In the genomic region with DNA sequence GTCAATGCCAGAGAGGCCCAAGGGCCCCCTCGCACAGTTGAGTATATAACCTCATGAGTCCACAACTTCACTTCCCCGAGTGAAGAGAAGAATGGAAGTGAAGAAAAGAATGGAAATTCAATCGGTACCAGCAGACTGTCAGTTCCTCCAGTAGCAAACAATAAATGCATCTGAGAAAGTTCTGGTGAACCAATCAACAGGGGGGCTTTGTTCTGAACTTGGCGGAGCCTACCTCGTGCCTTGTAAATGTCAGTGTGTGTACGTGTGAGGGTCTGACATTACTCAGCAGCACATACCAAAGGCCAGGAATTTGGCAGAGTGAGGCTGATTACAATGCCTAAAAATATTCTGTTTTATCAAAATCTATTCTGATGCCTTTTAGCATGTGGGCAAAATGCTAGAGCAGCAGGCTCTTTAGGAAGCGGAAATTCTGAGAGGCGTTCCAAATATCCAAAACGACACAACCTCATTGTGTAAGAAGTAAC, we compare ENCODE assay signal across 11 cellular contexts.
DNase-seq lines count a peak whose midpoint lies in the region; ATAC-seq and TF ChIP-seq lines count a peak whose summit lies in the region.
"Had no signal": no experiment of that assay in that cellular context is flagged by ENCODE, and none has a peak within 500 bp of the region (broad histone marks: within the 10 kb centered on the region; RNA-seq: fewer than 3 reads in every experiment).

No MANE protein-coding gene starts in this region.

- DNase-seq in SK-MEL-5 (ENCODE audit: low read depth, low spot score) = peak; percentile 52
- peak; percentile 94 for DNase-seq in fibroblast of villous mesenchyme (ENCODE audit: low read depth)
- DNase-seq in myocyte (ENCODE audit: low read depth) = peak; percentile 45
- no peak for DNase-seq in foreskin keratinocyte
- DNase-seq in NOMO-1 (lab: John Stamatoyannopoulos, UW; ENCODE audit: unreplicated experiment in 2 of 2) = no peak
- DNase-seq in midbrain (lab: John Stamatoyannopoulos, UW) = no peak
- DNase-seq: NCI-H510A treated with DMSO at 0.1 percent for 48 hours had no signal

- H3K4me3 ChIP-seq in fibroblast of villous mesenchyme (ENCODE audit: low read depth, low read length) = no peak overlapping the region
- no peak overlapping the region for H3K4me3 ChIP-seq in urinary bladder (ENCODE audit: low read depth, low read length)
- H3K4me3 ChIP-seq: breast epithelium had no signal

- in situ Hi-C loops in SK-MEL-5 (cut with HindIII; ENCODE audit: low pct_unique_long_range_greater_than_20kb, low sequenced_read_pairs) = no loop called here

- no peak for TF ChIP-seq CTCF in fibroblast of villous mesenchyme (IDR thresholded peaks at IDR 0.05; ENCODE audit: insufficient read depth, low read depth, low read length)
- TF ChIP-seq CTCF in foreskin keratinocyte (conservative IDR thresholded peaks at IDR 0.05) = no peak

- no peaks in the 10 kb centered on the region for H3K36me3 ChIP-seq in urinary bladder (ENCODE audit: insufficient read depth)
- H3K36me3 ChIP-seq: breast epithelium, neutrophil had no signal

- no peak for ATAC-seq in foreskin keratinocyte
- no peak for ATAC-seq in GM18520 (IDR thresholded peaks at IDR 0.05; ENCODE audit: unreplicated experiment)

- 23% methylated on average over 9 of the region's 9 CpGs for WGBS in urinary bladder

- H3K27ac ChIP-seq in urinary bladder (ENCODE audit: low read depth) (peak overlapping the region; percentile 88), foreskin keratinocyte (no peak overlapping the region)
- H3K27ac ChIP-seq: neutrophil had no signal

- H3K4me1 ChIP-seq in urinary bladder (ENCODE audit: insufficient read depth) (peaks cover 1% of the 10 kb centered on the region), foreskin keratinocyte (no peaks in the 10 kb centered on the region)
- H3K4me1 ChIP-seq: breast epithelium had no signal

- no peaks in the 10 kb centered on the region for H3K27me3 ChIP-seq in foreskin keratinocyte
- H3K27me3 ChIP-seq: breast epithelium, neutrophil had no signal

Comparison
In these comparisons a context has a peak if more than half of its experiments do, and no peak if none do; other contexts are left out.
1. DNase-seq: peak in SK-MEL-5 (single experiment), fibroblast of villous mesenchyme (single experiment) and myocyte (single experiment); none in foreskin keratinocyte (0 of 2), NOMO-1 (0 of 2) and midbrain (single experiment).